Comparison of ENCODE assay signal across 9 cellular contexts in genomic region chr14:103091883-103092222, GRCh38. TPM values are rescaled to one million over a fixed set of nuclear protein-coding genes. Genes with fewer than 3 reads are reported as not detected.
A peak's percentile ranks its signal among the peaks of the same experiment; 100 is the strongest.
DNase-seq lines count a peak whose midpoint lies in the region; ATAC-seq and TF ChIP-seq lines count a peak whose summit lies in the region.
"Had no signal": no experiment of that assay in that cellular context is flagged by ENCODE, and none has a peak within 500 bp of the region (broad histone marks: within the 10 kb centered on the region; RNA-seq: fewer than 3 reads in every experiment).

No MANE protein-coding gene starts in this region.

- H3K36me3 Mint-ChIP-seq in chondrocyte (ENCODE audit: low read depth) = no peaks in the 10 kb centered on the region

- ATAC-seq in foreskin keratinocyte = no peak
- no peak for ATAC-seq in GM19397 (IDR thresholded peaks at IDR 0.05; ENCODE audit: unreplicated experiment)

- H3K27me3 Mint-ChIP-seq in chondrocyte (ENCODE audit: low read depth) = peaks cover 4% of the 10 kb centered on the region

- no peaks in the 10 kb centered on the region for H3K9me3 Mint-ChIP-seq in chondrocyte (ENCODE audit: low read depth)

- in situ Hi-C loops in G401 (cut with HindIII; ENCODE audit: low sequenced_read_pairs) = no loop called here

- H3K36me3 ChIP-seq in muscle layer of colon (ENCODE audit: insufficient read depth, low read length) = no peaks in the 10 kb centered on the region

- H3K9me3 ChIP-seq in AG04450 (ENCODE audit: control insufficient read depth, insufficient read depth, low read length) (peaks cover 5% of the 10 kb centered on the region; the same call in 1 of the 2 replicates), muscle layer of colon (ENCODE audit: low read length) (no peaks in the 10 kb centered on the region)

- H3K27ac ChIP-seq in AG04450 (ENCODE audit: low read depth, low read length) (no peak overlapping the region), muscle layer of colon (ENCODE audit: low read depth, low read length) (no peak overlapping the region), foreskin keratinocyte (no peak overlapping the region)

- H3K4me3 ChIP-seq in AG04450 (ENCODE audit: low read depth, low read length) (peak overlapping the region; percentile 43), HFF-Myc (replicated peaks; ENCODE audit: low read depth, low read length) (peak overlapping the region; percentile 33), muscle layer of colon (ENCODE audit: low read depth in 1 of 2, low read length in 2 of 2) (peak overlapping the region; percentile 14 to 54)

- H3K9ac ChIP-seq in muscle layer of colon (ENCODE audit: low read length) = no peak overlapping the region

- TF ChIP-seq CTCF in AG04450 (IDR thresholded peaks at IDR 0.05; ENCODE audit: low read depth, low read length) (no peak), HFF-Myc (IDR thresholded peaks at IDR 0.05; ENCODE audit: low read depth, low read length, missing control alignments) (no peak), chondrocyte (IDR thresholded peaks at IDR 0.05) (peak; percentile 31), foreskin keratinocyte (conservative IDR thresholded peaks at IDR 0.05) (no peak)

- H3K4me1 ChIP-seq in muscle layer of colon (ENCODE audit: insufficient read depth, low read length) = peaks cover 3% of the 10 kb centered on the region
- H3K4me1 ChIP-seq in foreskin keratinocyte = no peaks in the 10 kb centered on the region

- H3K4me1 Mint-ChIP-seq in chondrocyte (ENCODE audit: low read depth) = no peaks in the 10 kb centered on the region

- no peak overlapping the region for H3K4me3 Mint-ChIP-seq in chondrocyte (ENCODE audit: unreplicated experiment)

- no peak overlapping the region for H3K27ac Mint-ChIP-seq in chondrocyte (ENCODE audit: unreplicated experiment)

- POLR2A ChIA-PET in AG04450 (lab: Yijun Ruan, JAX) = no interaction called here

- CTCF ChIA-PET in AG04450 (lab: Charles Lee) = interaction anchor here (0.6 kb wide), 1 partner anchor 15 kb away, joined by 4 read pairs; no protein-coding TSS in a partner anchor

- H3K27me3 ChIP-seq in AG04450 (ENCODE audit: control insufficient read depth, insufficient read depth, low read length) (peaks cover 13% of the 10 kb centered on the region), muscle layer of colon (ENCODE audit: control insufficient read depth in 1 of 2, insufficient read depth in 2 of 2, low read length in 2 of 2) (peaks cover 0 to 8% of the 10 kb centered on the region in 2 donors), foreskin keratinocyte (peaks cover 32% of the 10 kb centered on the region)

- DNase-seq in AG04450 (ENCODE audit: low read depth, low spot score) (no peak), HFF-Myc (ENCODE audit: extremely low read depth, low read depth) (no peak), chondrocyte (ENCODE audit: low spot score) (no peak), foreskin keratinocyte (no peak), G401 (ENCODE audit: low spot score) (no peak)
- no peak for DNase-seq in effector CD8-positive, alpha-beta T cell (lab: John Stamatoyannopoulos, UW)

RNA-seq across cellular contexts. Expression of gene EXOC3L4, which starts 2.7 kb away (rescaled TPM):
- not detected in 2 replicates for polyA plus RNA-seq in AG04450 (2011; rRNA removed)
- 0.37 TPM in 1 of 2 replicates, not detected in the other for polyA minus RNA-seq in AG04450 (2011; rRNA and poly(A)+ RNA removed)
- not detected in 3 replicates for total RNA-seq in chondrocyte
- total RNA-seq in foreskin keratinocyte = not detected in 2 replicates
- not detected in 2 replicates for polyA plus RNA-seq in foreskin keratinocyte
- total RNA-seq in G401 (2014; rRNA removed; shearing (Covaris generic)) = 0.86 and 1.6 TPM in 2 replicates
- total RNA-seq: dermis microvascular lymphatic vessel endothelial cell had no signal

RNA-seq across cellular contexts. Expression of gene LBHD2, which starts 7.8 kb away (rescaled TPM):
- polyA plus RNA-seq in AG04450 (2011; rRNA removed) (not detected in 2 replicates), foreskin keratinocyte (not detected in 2 replicates)
- not detected in 2 replicates for polyA minus RNA-seq in AG04450 (2011; rRNA and poly(A)+ RNA removed)
- total RNA-seq in chondrocyte (not detected in 3 replicates), foreskin keratinocyte (not detected in 2 replicates)
- total RNA-seq in G401 (2014; rRNA removed; shearing (Covaris generic)) = not detected in 2 replicates
- total RNA-seq: dermis microvascular lymphatic vessel endothelial cell had no signal

RNA-seq across cellular contexts. Expression of gene TNFAIP2, which starts 31.4 kb away (rescaled TPM):
- polyA plus RNA-seq in AG04450 (2011; rRNA removed) (15.3 and 20.2 TPM in 2 replicates), foreskin keratinocyte (0.27 and 0.65 TPM in 2 replicates)
- 14.6 and 24.9 TPM in 2 replicates for polyA minus RNA-seq in AG04450 (2011; rRNA and poly(A)+ RNA removed)
- total RNA-seq in chondrocyte (1.9 to 16.7 TPM (median 13.3 TPM) in 3 replicates), foreskin keratinocyte (0.28 and 0.65 TPM in 2 replicates)
- 4.5 and 26.1 TPM in 2 replicates for total RNA-seq in G401 (2014; rRNA removed; shearing (Covaris generic))

RNA-seq across cellular contexts. Expression of gene CDC42BPB, which starts 34.5 kb away (rescaled TPM):
- polyA plus RNA-seq in AG04450 (2011; rRNA removed) (57.0 and 66.8 TPM in 2 replicates), foreskin keratinocyte (15.9 and 16.8 TPM in 2 replicates)
- polyA minus RNA-seq in AG04450 (2011; rRNA and poly(A)+ RNA removed) = 109 and 133 TPM in 2 replicates
- total RNA-seq in chondrocyte (106 to 113 TPM (median 107 TPM) in 3 replicates), foreskin keratinocyte (52.9 and 59.7 TPM in 2 replicates)
- 17.0 and 21.6 TPM in 2 replicates for total RNA-seq in G401 (2014; rRNA removed; shearing (Covaris generic))
